Comparison of ENCODE assay signal across 9 cellular contexts in the genomic region with DNA sequence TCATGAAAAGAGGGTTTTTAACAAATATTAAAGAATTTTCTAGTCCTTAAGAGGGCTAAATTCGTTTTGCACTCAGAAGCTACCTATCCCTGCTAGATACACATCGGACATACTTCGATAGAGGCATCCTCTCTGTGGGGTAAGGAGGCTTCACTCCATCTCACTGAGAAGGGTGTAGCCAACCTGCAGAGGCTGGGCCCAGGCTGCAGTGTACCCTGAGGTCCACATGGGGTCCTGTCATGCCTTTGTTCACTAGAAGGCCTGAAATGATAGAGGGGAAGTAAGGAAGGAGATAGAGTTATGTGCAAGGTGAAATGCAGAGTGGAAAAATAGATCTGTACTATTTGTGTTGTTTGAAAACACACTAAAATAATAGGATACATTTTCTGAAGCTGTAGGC. TPM values are rescaled to one million over a fixed set of nuclear protein-coding genes. Genes with fewer than 3 reads are reported as not detected.
DNase-seq lines count a peak whose midpoint lies in the region; ATAC-seq, FAIRE-seq and TF ChIP-seq lines count a peak whose summit lies in the region.
"Had no signal": no experiment of that assay in that cellular context is flagged by ENCODE, and none has a peak within 500 bp of the region (broad histone marks: within the 10 kb centered on the region; RNA-seq: fewer than 3 reads in every experiment).

No MANE protein-coding gene starts in this region.

- H3K4me3 ChIP-seq in HepG2 (replicated peaks in 1 of 3; ENCODE audit: insufficient read depth in 1 of 3, low read depth in 2 of 3, low read length in 3 of 3) = no peak overlapping the region
- no peak overlapping the region for H3K4me3 ChIP-seq in right lobe of liver

- no peak for DNase-seq in HepG2 (ENCODE audit: low spot score)
- DNase-seq in right lobe of liver = no peak
- no peak for DNase-seq in activated B cell treated with CpG ODN at 0.5 μM for 24 hours
- DNase-seq in urothelium cell line (ENCODE audit: low spot score) = peak; percentile 17
- DNase-seq in activated CD4-positive, CD25-positive, alpha-beta regulatory T cell (lab: John Stamatoyannopoulos, UW) = no peak
- DNase-seq in NCI-H510A treated with DMSO at 0.1 percent for 48 hours (lab: John Stamatoyannopoulos, UW) = no peak

- no peak for TF ChIP-seq POLR2A in HepG2 (IDR thresholded peaks at IDR 0.05; ENCODE audit: insufficient read depth in 1 of 2, low read depth in 2 of 2, low read length in 2 of 2)
- TF ChIP-seq POLR2A in right lobe of liver (IDR thresholded peaks at IDR 0.05) = no peak

- intact Hi-C loops in HepG2 (cut with micrococcal nuclease; ENCODE audit: unreplicated experiment) (no loop called here), right lobe of liver (cut with DNase I) (no loop called here), activated B cell treated with CpG ODN at 0.5 μM for 24 hours (cut with micrococcal nuclease) (no loop called here)

- H3K9me3 ChIP-seq in HepG2 (ENCODE audit: low read length) (no peaks in the 10 kb centered on the region), right lobe of liver (no peaks in the 10 kb centered on the region)

- H3K36me3 ChIP-seq in HepG2 (replicated peaks in 1 of 2; ENCODE audit: control insufficient read depth in 1 of 2, insufficient read depth in 2 of 2, low read length in 2 of 2) (no peaks in the 10 kb centered on the region), right lobe of liver (no peaks in the 10 kb centered on the region)

- H3K79me2 ChIP-seq in HepG2 (ENCODE audit: insufficient read depth, low read length) = no peaks in the 10 kb centered on the region

- no peaks in the 10 kb centered on the region for H3K9me3 Mint-ChIP-seq in activated B cell treated with CpG ODN at 0.5 μM for 24 hours
- H3K9me3 Mint-ChIP-seq: CD4-positive, CD25-positive, alpha-beta regulatory T cell had no signal

- in situ Hi-C loops in HepG2 (cut with HindIII; ENCODE audit: extremely low pct_ligation_motif_present, low pct_unique_long_range_greater_than_20kb) = no loop called here

- FAIRE-seq in HepG2 (lab: Jason Lieb, UNC) (no peak), urothelium cell line (lab: Jason Lieb, UNC) (no peak)

- no peak overlapping the region for H3K9ac ChIP-seq in HepG2 (ENCODE audit: insufficient read depth, low read depth, low read length)

- H3K4me1 Mint-ChIP-seq in activated B cell treated with CpG ODN at 0.5 μM for 24 hours = peaks cover under 1% of the 10 kb centered on the region
- H3K4me1 Mint-ChIP-seq: CD4-positive, CD25-positive, alpha-beta regulatory T cell had no signal

- no peak for TF ChIP-seq RAD21 in HepG2 (CRISPR knock-in tag; IDR thresholded peaks at IDR 0.05)

- H3K27me3 ChIP-seq in HepG2 (ENCODE audit: control insufficient read depth in 1 of 2, insufficient read depth in 2 of 2, low read length in 2 of 2) = peaks cover 3 to 56% of the 10 kb centered on the region in 2 experiments; a peak in 3 of 5 replicates
- H3K27me3 ChIP-seq in right lobe of liver = no peaks in the 10 kb centered on the region

- H3K27ac ChIP-seq in HepG2 (ENCODE audit: extremely low read length, insufficient read depth, low read length) = no peak overlapping the region
- H3K27ac ChIP-seq in right lobe of liver = no peak overlapping the region

- CTCF ChIA-PET in HepG2 (lab: Yijun Ruan, JAX; ENCODE audit: low intra/inter-chr PET ratio, low total read pairs) = no interaction called here
- CTCF ChIA-PET in activated B cell treated with CpG ODN at 0.5 μM for 24 hours (lab: Charles Lee) = no interaction called here

- H3K27me3 Mint-ChIP-seq in activated B cell treated with CpG ODN at 0.5 μM for 24 hours = peaks cover 2% of the 10 kb centered on the region
- H3K27me3 Mint-ChIP-seq: CD4-positive, CD25-positive, alpha-beta regulatory T cell had no signal

- no peak for TF ChIP-seq EP300 in HepG2 (IDR thresholded peaks at IDR 0.05; ENCODE audit: low read depth in 2 of 2, low read length in 2 of 2)
- TF ChIP-seq EP300 in HepG2 (CRISPR knock-in tag; IDR thresholded peaks at IDR 0.05; ENCODE audit: borderline replicate concordance) = no peak

- BruUV-seq in HepG2 (replicated peaks; lab: Mats Ljungman, UMichigan) = no TSS peak

- 0% methylated on average over 3 of the region's 3 CpGs for WGBS in HepG2 (ENCODE audit: low lambda C conversion rate)
- 65% methylated on average over 3 of the region's 3 CpGs for WGBS in right lobe of liver (ENCODE audit: insufficient coverage, low coverage, low lambda C conversion rate, missing lambda C conversion rate)

- TF ChIP-seq CTCF in HepG2 (CRISPR knock-in tag; IDR thresholded peaks at IDR 0.05) = no peak
- no peak for TF ChIP-seq CTCF in right lobe of liver (IDR thresholded peaks at IDR 0.05)
- no peak for TF ChIP-seq CTCF in activated B cell treated with CpG ODN at 0.5 μM for 24 hours (IDR thresholded peaks at IDR 0.05)

- H2AFZ ChIP-seq in HepG2 (ENCODE audit: low read length) = no peak overlapping the region

- H3K4me3 Mint-ChIP-seq in activated B cell treated with CpG ODN at 0.5 μM for 24 hours = no peak overlapping the region
- H3K4me3 Mint-ChIP-seq: CD4-positive, CD25-positive, alpha-beta regulatory T cell had no signal

- H3K27ac Mint-ChIP-seq in activated B cell treated with CpG ODN at 0.5 μM for 24 hours = no peak overlapping the region
- H3K27ac Mint-ChIP-seq: CD4-positive, CD25-positive, alpha-beta regulatory T cell had no signal

- H3K4me1 ChIP-seq in HepG2 (ENCODE audit: insufficient read depth, low read length) = no peaks in the 10 kb centered on the region
- no peaks in the 10 kb centered on the region for H3K4me1 ChIP-seq in right lobe of liver

- ATAC-seq in HepG2 (peak; percentile 93), right lobe of liver (no peak), HG03442 (IDR thresholded peaks at IDR 0.05; ENCODE audit: unreplicated experiment) (peak; percentile 58), activated B cell treated with CpG ODN at 0.5 μM for 24 hours (ENCODE audit: low read depth) (peak; percentile 54), GM21528 (IDR thresholded peaks at IDR 0.05; ENCODE audit: low FRiP score, unreplicated experiment) (no peak)

- no peaks in the 10 kb centered on the region for H4K20me1 ChIP-seq in HepG2 (ENCODE audit: insufficient read depth, low read length)

- H3K36me3 Mint-ChIP-seq in activated B cell treated with CpG ODN at 0.5 μM for 24 hours (ENCODE audit: low read depth) = no peaks in the 10 kb centered on the region

- POLR2A ChIA-PET in HepG2 (lab: Yijun Ruan, JAX) (no interaction called here), activated B cell treated with CpG ODN at 0.5 μM for 24 hours (lab: Charles Lee) (no interaction called here)

- H3K4me2 ChIP-seq in HepG2 (ENCODE audit: low read depth, low read length) = no peak overlapping the region

TF ChIP-seq in HepG2, 621 proteins besides CTCF, POLR2A, EP300 and RAD21 (continues in another document):
- TF ChIP-seq ARNT2 (CRISPR knock-in tag; IDR thresholded peaks at IDR 0.05; ENCODE audit: low read depth) (no peak), FOXK1 (CRISPR knock-in tag; IDR thresholded peaks at IDR 0.05; ENCODE audit: borderline replicate concordance, low read depth) (no peak), ZNF792 (CRISPR knock-in tag; IDR thresholded peaks at IDR 0.05) (no peak), BCL6 (CRISPR knock-in tag; IDR thresholded peaks at IDR 0.05) (no peak), ZNF552 (CRISPR knock-in tag; IDR thresholded peaks at IDR 0.05; ENCODE audit: borderline replicate concordance) (no peak)
- TF ChIP-seq, protein P1, sequence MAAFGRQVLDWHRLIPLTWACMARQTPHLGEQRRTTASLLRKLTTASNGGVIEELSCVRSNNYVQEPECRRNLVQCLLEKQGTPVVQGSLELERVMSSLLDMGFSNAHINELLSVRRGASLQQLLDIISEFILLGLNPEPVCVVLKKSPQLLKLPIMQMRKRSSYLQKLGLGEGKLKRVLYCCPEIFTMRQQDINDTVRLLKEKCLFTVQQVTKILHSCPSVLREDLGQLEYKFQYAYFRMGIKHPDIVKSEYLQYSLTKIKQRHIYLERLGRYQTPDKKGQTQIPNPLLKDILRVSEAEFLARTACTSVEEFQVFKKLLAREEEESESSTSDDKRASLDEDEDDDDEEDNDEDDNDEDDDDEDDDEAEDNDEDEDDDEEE (CRISPR knock-in tag; IDR thresholded peaks at IDR 0.05) = no peak
- TF ChIP-seq, protein P2, sequence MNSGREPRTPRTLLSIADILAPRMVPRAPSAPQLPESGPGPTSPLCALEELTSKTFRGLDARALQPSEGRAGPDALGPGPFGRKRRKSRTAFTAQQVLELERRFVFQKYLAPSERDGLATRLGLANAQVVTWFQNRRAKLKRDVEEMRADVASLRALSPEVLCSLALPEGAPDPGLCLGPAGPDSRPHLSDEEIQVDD (CRISPR knock-in tag; IDR thresholded peaks at IDR 0.05; ENCODE audit: borderline replicate concordance) = no peak

RNA-seq across cellular contexts. Expression of a gene that starts 45.6 kb away (rescaled TPM):
- total RNA-seq in HepG2 (2016; rRNA removed; fragmentation: Illumina TruSeq; extraction: Trizol) = not detected in 2 replicates
- not detected in 2 replicates for total RNA-seq in HepG2 (2016; cell fraction: cytosol; rRNA removed; fragmentation: Illumina TruSeq; extraction: Trizol; ENCODE audit: low read depth)
- total RNA-seq in HepG2 (2016; cell fraction: insoluble cytoplasmic fraction; rRNA removed; fragmentation: Illumina TruSeq; extraction: Trizol) = not detected in 2 replicates
- total RNA-seq in HepG2 (2016; cell fraction: membrane; rRNA removed; fragmentation: Illumina TruSeq; extraction: Trizol) = 0.09 TPM in 1 of 2 replicates, not detected in the other
- not detected in 2 replicates for total RNA-seq in HepG2 (2016; cell fraction: nucleus; rRNA removed; fragmentation: Illumina TruSeq; extraction: Trizol)
- not detected in 2 replicates for polyA plus RNA-seq in HepG2 (2011; rRNA removed)
- not detected in 2 replicates for polyA plus RNA-seq in HepG2 (2011; cell fraction: cytosol; rRNA removed)
- 0.19 and 0.21 TPM in 2 replicates for polyA plus RNA-seq in HepG2 (2011; cell fraction: nucleus; rRNA removed)
- not detected in 2 replicates for polyA plus RNA-seq in HepG2 (2012)
- not detected in 2 replicates for polyA plus RNA-seq in HepG2 (2016; cell fraction: cytosol; fragmentation: Illumina TruSeq; extraction: Trizol; ENCODE audit: low read depth)
- not detected in 2 replicates for polyA plus RNA-seq in HepG2 (2016; cell fraction: insoluble cytoplasmic fraction; fragmentation: Illumina TruSeq; extraction: Trizol; ENCODE audit: low read depth)
- not detected in 2 replicates for polyA plus RNA-seq in HepG2 (2016; cell fraction: membrane; fragmentation: Illumina TruSeq; extraction: Trizol; ENCODE audit: low read depth)
- polyA plus RNA-seq in HepG2 (2016; cell fraction: nucleus; fragmentation: Illumina TruSeq; extraction: Trizol; ENCODE audit: insufficient read depth, low read depth) = not detected in 2 replicates
- not detected in 2 replicates for polyA minus RNA-seq in HepG2 (2011; rRNA and poly(A)+ RNA removed; ENCODE audit: low replicate concordance)
- not detected in 2 replicates for polyA minus RNA-seq in HepG2 (2011; cell fraction: cytosol; rRNA and poly(A)+ RNA removed)
- polyA minus RNA-seq in HepG2 (2011; cell fraction: nucleus; rRNA and poly(A)+ RNA removed) = not detected in 2 replicates
- total RNA-seq in right lobe of liver = under 1 TPM in 2 of 6 experiments, not detected in 4; 0.15 to 0.23 TPM
- total RNA-seq in activated B cell treated with CpG ODN at 0.5 μM for 24 hours = 0.83 and 2.0 TPM in 2 replicates

Comparison
In these comparisons a context has a peak if more than half of its experiments do, and no peak if none do; other contexts are left out.
1. ATAC-seq: peak in HepG2 (single experiment), HG03442 (single experiment) and activated B cell treated with CpG ODN at 0.5 μM for 24 hours (single experiment); none in right lobe of liver (0 of 4) and GM21528 (single experiment).